12 cellular contexts compared by ENCODE assay signal in genomic region chr11:75270896-75271415, GRCh38. TPM values are rescaled to one million over a fixed set of nuclear protein-coding genes. Genes with fewer than 3 reads are reported as not detected.
A peak's percentile ranks its signal among the peaks of the same experiment; 100 is the strongest.
DNase-seq lines count a peak whose midpoint lies in the region; TF ChIP-seq lines count a peak whose summit lies in the region.
"Had no signal": no experiment of that assay in that cellular context is flagged by ENCODE, and none has a peak within 500 bp of the region (broad histone marks: within the 10 kb centered on the region; RNA-seq: fewer than 3 reads in every experiment).

No MANE protein-coding gene starts in this region.

- intact Hi-C loops in Caco-2 (cut with micrococcal nuclease; ENCODE audit: unreplicated experiment), result no loop called here

- H3K27me3 ChIP-seq in Caco-2 (replicated peaks; ENCODE audit: control insufficient read depth, insufficient read depth, low read length), result no peaks in the 10 kb centered on the region
- H3K27me3 ChIP-seq: dorsolateral prefrontal cortex, vagina had no signal

- H3K27ac ChIP-seq in 22Rv1, result no peak overlapping the region
- H3K27ac ChIP-seq: psoas muscle, vagina had no signal

- no peaks in the 10 kb centered on the region for H3K9me3 ChIP-seq in Caco-2
- H3K9me3 ChIP-seq: psoas muscle, vagina had no signal

- TSS peak; percentile 11 for BruUV-seq in Caco-2 (replicated peaks; lab: Mats Ljungman, UMichigan)

- peaks cover 54% of the 10 kb centered on the region for H3K36me3 Mint-ChIP-seq in Caco-2 (ENCODE audit: insufficient read depth, unreplicated experiment)

- H3K9me3 Mint-ChIP-seq in Caco-2 (ENCODE audit: unreplicated experiment), result no peaks in the 10 kb centered on the region

- DNase-seq in Caco-2, result peak in 1 of 2 experiments; percentile 28
- peak; percentile 37 for DNase-seq in NCI-H1105 treated with DMSO at 0.1 percent for 48 hours (lab: John Stamatoyannopoulos, UW)
- peak; percentile 26 for DNase-seq in epithelial cell of esophagus (ENCODE audit: low read depth)
- no peak for DNase-seq in hypothalamus (lab: John Stamatoyannopoulos, UW)
- no peak for DNase-seq in nucleus accumbens (lab: John Stamatoyannopoulos, UW)
- no peak for DNase-seq in DMS153 (lab: John Stamatoyannopoulos, UW)
- DNase-seq in NCI-H1694 (lab: John Stamatoyannopoulos, UW), result no peak

- H3K4me3 ChIP-seq in Caco-2 (ENCODE audit: low read depth, low read length), result no peak overlapping the region
- H3K4me3 ChIP-seq in epithelial cell of esophagus (ENCODE audit: low read length), result no peak overlapping the region
- H3K4me3 ChIP-seq: dorsolateral prefrontal cortex, psoas muscle, vagina had no signal

- no peaks in the 10 kb centered on the region for H3K4me1 ChIP-seq in Caco-2
- H3K4me1 ChIP-seq: psoas muscle, vagina had no signal

- POLR2A ChIA-PET in Caco-2 (lab: Charles Lee), result no interaction called here

- peaks cover 7% of the 10 kb centered on the region; the same call in 1 of the 2 replicates for H3K36me3 ChIP-seq in Caco-2 (ENCODE audit: control insufficient read depth, insufficient read depth, low read length)

- H3K4me3 Mint-ChIP-seq in Caco-2 (ENCODE audit: unreplicated experiment), result no peak overlapping the region

- CTCF ChIA-PET in Caco-2 (lab: Charles Lee), result interaction anchor here (0.6 to 2.3 kb wide), 10 partner anchors 9 to 131 kb away, joined by 3 to 14 read pairs (median 4); no protein-coding TSS in a partner anchor

- H3K27me3 Mint-ChIP-seq in Caco-2 (ENCODE audit: insufficient read depth, unreplicated experiment), result no peaks in the 10 kb centered on the region

- TF ChIP-seq CTCF in 22Rv1 (IDR thresholded peaks at IDR 0.05) (peak; percentile 55), Caco-2 (IDR thresholded peaks at IDR 0.05; ENCODE audit: insufficient read depth in 1 of 2, low read depth in 1 of 2, low read length in 1 of 2, severe bottlenecking in 1 of 2, unreplicated experiment in 1 of 2) (peak; percentile 44 to 49), epithelial cell of esophagus (IDR thresholded peaks at IDR 0.05; ENCODE audit: insufficient read depth, low read depth, low read length, missing control alignments) (peak; percentile 52)

- peaks cover 10% of the 10 kb centered on the region for H3K4me1 Mint-ChIP-seq in Caco-2 (ENCODE audit: low read depth, unreplicated experiment)

- peak overlapping the region; percentile 48 for H3K27ac Mint-ChIP-seq in Caco-2 (ENCODE audit: unreplicated experiment)

RNA-seq across cellular contexts. Expression of gene TPBGL, which starts 30.4 kb away (rescaled TPM):
- 0.18 and 0.19 TPM in 2 replicates for total RNA-seq in Caco-2 (2022)
- total RNA-seq: RPMI7951 had no signal

Comparison
In these comparisons a context has a peak if more than half of its experiments do, and no peak if none do; other contexts are left out.
1. DNase-seq: peak in NCI-H1105 treated with DMSO at 0.1 percent for 48 hours (single experiment) and epithelial cell of esophagus (single experiment); none in hypothalamus (0 of 51), nucleus accumbens (0 of 56), DMS153 (single experiment) and NCI-H1694 (single experiment).
2. Peak in every context shown above with its lines, with median percentiles within 50 percentile points of each other: CTCF ChIP-seq.